Comparison of ENCODE assay signal across 8 cellular contexts in genomic region chr6:83193747-83194582, GRCh38. TPM values are rescaled to one million over a fixed set of nuclear protein-coding genes. Genes with fewer than 3 reads are reported as not detected.
DNase-seq lines count a peak whose midpoint lies in the region; ATAC-seq and TF ChIP-seq lines count a peak whose summit lies in the region.

No MANE protein-coding gene starts in this region.

- peaks cover 4% of the 10 kb centered on the region for H3K36me3 ChIP-seq in kidney epithelial cell (ENCODE audit: control insufficient read depth, insufficient read depth, low read length)

- TF ChIP-seq CTCF in kidney epithelial cell (IDR thresholded peaks at IDR 0.05; ENCODE audit: insufficient read depth, low read length, poor library complexity, severe bottlenecking) = no peak

- DNase-seq in DMS153 treated with DMSO at 0.1 percent for 48 hours (lab: John Stamatoyannopoulos, UW; ENCODE audit: unreplicated experiment) = peak; percentile 66
- peak; percentile 68 for DNase-seq in HuH-7.5 (ENCODE audit: low spot score)
- no peak for DNase-seq in T-helper 2 cell treated with Interferon-gamma antibody and Interleukin-4, amounts not matched to agents 5 μg/mL and 100 μg/mL, for 36 hours (ENCODE audit: low spot score)
- peak; percentile 68 for DNase-seq in cerebellar cortex (ENCODE audit: low spot score)
- no peak for DNase-seq in kidney epithelial cell (ENCODE audit: low read depth)
- peak; percentile 36 for DNase-seq in stimulated activated CD4-positive, alpha-beta T cell treated with anti-CD3 and anti-CD28 coated beads, Interleukin-15, amount 100 ng/mL, for 24 hours

- H3K9me3 Mint-ChIP-seq in T-helper 2 cell treated with Interferon-gamma antibody and Interleukin-4, amounts not matched to agents 5 μg/mL and 100 μg/mL, for 36 hours = no peaks in the 10 kb centered on the region

- H3K4me1 Mint-ChIP-seq in T-helper 2 cell treated with Interferon-gamma antibody and Interleukin-4, amounts not matched to agents 5 μg/mL and 100 μg/mL, for 36 hours (ENCODE audit: low read depth) = peaks cover 22% of the 10 kb centered on the region

- ATAC-seq in GM21447 (IDR thresholded peaks at IDR 0.05; ENCODE audit: unreplicated experiment) (peak; percentile 38), GM18520 (IDR thresholded peaks at IDR 0.05; ENCODE audit: unreplicated experiment) (no peak)

- H3K27me3 ChIP-seq in kidney epithelial cell (ENCODE audit: control insufficient read depth, insufficient read depth, low read length) = no peaks in the 10 kb centered on the region

- peaks cover 18% of the 10 kb centered on the region for H3K36me3 Mint-ChIP-seq in T-helper 2 cell treated with Interferon-gamma antibody and Interleukin-4, amounts not matched to agents 5 μg/mL and 100 μg/mL, for 36 hours (ENCODE audit: low read depth)

- H3K4me3 ChIP-seq in kidney epithelial cell (ENCODE audit: low read depth, low read length) = peak overlapping the region; percentile 99

- peak overlapping the region; percentile 20 for H3K27ac Mint-ChIP-seq in T-helper 2 cell treated with Interferon-gamma antibody and Interleukin-4, amounts not matched to agents 5 μg/mL and 100 μg/mL, for 36 hours

- peaks cover 6% of the 10 kb centered on the region for H3K27me3 Mint-ChIP-seq in T-helper 2 cell treated with Interferon-gamma antibody and Interleukin-4, amounts not matched to agents 5 μg/mL and 100 μg/mL, for 36 hours (ENCODE audit: low read depth)

- H3K4me3 Mint-ChIP-seq in T-helper 2 cell treated with Interferon-gamma antibody and Interleukin-4, amounts not matched to agents 5 μg/mL and 100 μg/mL, for 36 hours = peak overlapping the region; percentile 68

RNA-seq across cellular contexts. Expression of gene RWDD2A, which starts 0.8 kb away (rescaled TPM):
- total RNA-seq in kidney epithelial cell = 4.3 and 4.6 TPM in 2 replicates

RNA-seq across cellular contexts. Expression of gene PGM3, which starts 0.9 kb away (rescaled TPM):
- 26.3 and 35.3 TPM in 2 replicates for total RNA-seq in kidney epithelial cell

Comparison
In these comparisons a context has a peak if more than half of its experiments do, and no peak if none do; other contexts are left out.
1. DNase-seq: peak in DMS153 treated with DMSO at 0.1 percent for 48 hours (single experiment), HuH-7.5 (single experiment), cerebellar cortex (single experiment) and stimulated activated CD4-positive, alpha-beta T cell treated with anti-CD3 and anti-CD28 coated beads, Interleukin-15, amount 100 ng/mL, for 24 hours (single experiment); none in T-helper 2 cell treated with Interferon-gamma antibody and Interleukin-4, amounts not matched to agents 5 μg/mL and 100 μg/mL, for 36 hours (single experiment) and kidney epithelial cell (single experiment).